ENCODE assay signal across 21 cellular contexts in the genomic region with DNA sequence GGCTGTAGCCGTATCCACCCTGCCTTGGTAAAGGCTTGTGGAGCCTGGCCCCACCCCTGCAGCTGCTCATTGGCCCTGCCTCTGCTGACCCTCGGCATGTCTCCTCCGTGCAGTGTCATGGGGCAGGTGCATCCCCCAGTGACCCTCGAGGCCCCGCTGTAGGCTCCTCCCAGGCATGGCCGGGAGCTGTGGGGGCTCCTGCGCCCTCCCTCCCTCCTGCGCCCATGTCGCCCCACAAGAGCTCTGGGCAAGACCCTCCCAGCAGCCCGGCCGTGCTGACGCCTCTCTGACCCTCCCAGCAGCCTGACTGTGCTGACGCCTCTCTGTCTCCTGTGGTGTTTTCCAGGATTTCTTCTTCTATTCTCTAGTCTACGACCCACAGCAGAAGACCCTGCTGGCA. TPM values are rescaled to one million over a fixed set of nuclear protein-coding genes. Genes with fewer than 3 reads are reported as not detected.
"Had no signal": no experiment of that assay in that cellular context is flagged by ENCODE, and none has a peak within 500 bp of the region (broad histone marks: within the 10 kb centered on the region; RNA-seq: fewer than 3 reads in every experiment).

No MANE protein-coding gene starts in this region.

- H3K9me3 ChIP-seq: breast epithelium had no signal

- ATAC-seq: activated CD4-positive, CD25-positive, alpha-beta regulatory T cell treated with anti-CD3 and anti-CD28 coated beads, Interleukin-2, amount 50 U/mL, for 24 hours; activated CD8-positive, alpha-beta memory T cell treated with anti-CD3 and anti-CD28 coated beads, Interleukin-2, amount 10 ng/mL, durations not matched to agents 7 days and 5 days had no signal

- DNase-seq: activated CD4-positive, alpha-beta T cell treated with anti-CD3 and anti-CD28 coated beads for 48 hours; activated CD4-positive, alpha-beta T cell treated with anti-CD3 and anti-CD28 coated beads, Interleukin-2, amount 50 U/mL, for 48 hours; activated CD8-positive, alpha-beta memory T cell treated with anti-CD3 and anti-CD28 coated beads, Interleukin-2, amount 10 ng/mL, durations not matched to agents 7 days and 5 days; activated gamma-delta T cell; activated naive CD4-positive, alpha-beta T cell treated with anti-CD3 and anti-CD28 coated beads for 36 hours; activated naive CD8-positive, alpha-beta T cell treated with anti-CD3 and anti-CD28 coated beads, Interleukin-2, amount 10 ng/mL, durations not matched to agents 7 days and 5 days; activated T-cell treated with anti-CD3 and anti-CD28 coated beads, Interleukin-2, amount 50 U/mL, for 48 hours; aorta; caudate nucleus; Karpas-422; MM.1S; NCI-H1105; NCI-H1436; NCI-H1694 treated with DMSO at 0.1 percent for 48 hours; NCI-H2081; NCI-H446; NCI-H524; T-cell had no signal

- H3K4me3 Mint-ChIP-seq: activated CD8-positive, alpha-beta memory T cell treated with anti-CD3 and anti-CD28 coated beads, Interleukin-2, amount 10 ng/mL, durations not matched to agents 7 days and 5 days; activated naive CD4-positive, alpha-beta T cell treated with anti-CD3 and anti-CD28 coated beads for 36 hours; activated naive CD8-positive, alpha-beta T cell treated with anti-CD3 and anti-CD28 coated beads, Interleukin-2, amount 10 ng/mL, durations not matched to agents 7 days and 5 days; activated T-helper 17 cell treated with anti-CD3 and anti-CD28 coated beads, Interleukin-2, amount 50 U/mL, for 72 hours; T-cell had no signal

- H3K27ac Mint-ChIP-seq: activated CD8-positive, alpha-beta memory T cell treated with anti-CD3 and anti-CD28 coated beads, Interleukin-2, amount 10 ng/mL, durations not matched to agents 7 days and 5 days; activated naive CD4-positive, alpha-beta T cell treated with anti-CD3 and anti-CD28 coated beads for 36 hours; activated naive CD8-positive, alpha-beta T cell treated with anti-CD3 and anti-CD28 coated beads, Interleukin-2, amount 10 ng/mL, durations not matched to agents 7 days and 5 days; activated T-helper 17 cell treated with anti-CD3 and anti-CD28 coated beads, Interleukin-2, amount 50 U/mL, for 72 hours; T-cell had no signal

- H3K27me3 Mint-ChIP-seq: activated CD8-positive, alpha-beta memory T cell treated with anti-CD3 and anti-CD28 coated beads, Interleukin-2, amount 10 ng/mL, durations not matched to agents 7 days and 5 days; activated naive CD8-positive, alpha-beta T cell treated with anti-CD3 and anti-CD28 coated beads, Interleukin-2, amount 10 ng/mL, durations not matched to agents 7 days and 5 days; activated T-helper 17 cell treated with anti-CD3 and anti-CD28 coated beads, Interleukin-2, amount 50 U/mL, for 72 hours; T-cell had no signal

- H3K9me3 Mint-ChIP-seq: activated naive CD4-positive, alpha-beta T cell treated with anti-CD3 and anti-CD28 coated beads for 36 hours; activated naive CD8-positive, alpha-beta T cell treated with anti-CD3 and anti-CD28 coated beads, Interleukin-2, amount 10 ng/mL, durations not matched to agents 7 days and 5 days; activated T-helper 17 cell treated with anti-CD3 and anti-CD28 coated beads, Interleukin-2, amount 50 U/mL, for 72 hours; T-cell had no signal

- H3K4me1 Mint-ChIP-seq: activated CD8-positive, alpha-beta memory T cell treated with anti-CD3 and anti-CD28 coated beads, Interleukin-2, amount 10 ng/mL, durations not matched to agents 7 days and 5 days; activated naive CD8-positive, alpha-beta T cell treated with anti-CD3 and anti-CD28 coated beads, Interleukin-2, amount 10 ng/mL, durations not matched to agents 7 days and 5 days; activated T-helper 17 cell treated with anti-CD3 and anti-CD28 coated beads, Interleukin-2, amount 50 U/mL, for 72 hours; T-cell had no signal

RNA-seq across cellular contexts. Expression of a gene that starts 20.8 kb away (rescaled TPM):
- total RNA-seq: activated naive CD4-positive, alpha-beta T cell treated with anti-CD3 and anti-CD28 coated beads for 36 hours had no signal
